8 cellular contexts compared by ENCODE assay signal in genomic region chr15:41417418-41417811, GRCh38. TPM values are rescaled to one million over a fixed set of nuclear protein-coding genes. Genes with fewer than 3 reads are reported as not detected.
DNase-seq lines count a peak whose midpoint lies in the region; ATAC-seq and TF ChIP-seq lines count a peak whose summit lies in the region.

No MANE protein-coding gene starts in this region.

- no peaks in the 10 kb centered on the region for H3K36me3 ChIP-seq in heart left ventricle
- no peaks in the 10 kb centered on the region for H3K36me3 ChIP-seq in rectal smooth muscle tissue (ENCODE audit: control insufficient read depth, insufficient read depth, low read length)

- 1 to 2% (median 1%) methylated on average over 25 to 32 of the region's 32 CpGs for WGBS in heart left ventricle, 4 donors

- intact Hi-C loops in heart left ventricle (cut with DNase I): loop anchor here in 1 of 10 donors (2.0 kb wide), 1 partner anchor 15 kb away; the partner anchor contains the start of gene NDUFAF1

- H3K27ac ChIP-seq in HL-60 (replicated peaks) (peak overlapping the region; percentile 71), heart left ventricle (peak overlapping the region; percentile 25 to 94 (median 85)), rectal smooth muscle tissue (ENCODE audit: low read depth, low read length) (peak overlapping the region; percentile 84)

- H3K4me1 ChIP-seq in heart left ventricle (peaks cover 5 to 38% (median 26%) of the 10 kb centered on the region in 12 donors), rectal smooth muscle tissue (ENCODE audit: control insufficient read depth, insufficient read depth, low read length) (peaks cover 6% of the 10 kb centered on the region)

- TF ChIP-seq CTCF in HL-60 (IDR thresholded peaks at IDR 0.05; ENCODE audit: insufficient read depth, low read length): no peak
- no peak for TF ChIP-seq CTCF in heart left ventricle (IDR thresholded peaks at IDR 0.05)

- peak; percentile 38 for DNase-seq in Daoy (ENCODE audit: low read depth)
- DNase-seq in HL-60 (ENCODE audit: low read depth in 1 of 2, low spot score in 1 of 2): peak; percentile 41 to 50
- peak; percentile 6 to 10 for DNase-seq in activated T-helper 1 cell treated with anti-CD3 and anti-CD28 coated beads, Interleukin-2, amount 50 U/mL, for 16 hours (ENCODE audit: low read depth in 1 of 2, low spot score in 1 of 2)
- DNase-seq in heart left ventricle: peak in 3 of 5 donors; percentile 32 to 50 (median 35)
- no peak for DNase-seq in KG1 (lab: John Stamatoyannopoulos, UW)
- DNase-seq in H4 (ENCODE audit: low spot score): no peak

- no peak for TF ChIP-seq POLR2A in heart left ventricle (IDR thresholded peaks at IDR 0.05)

- peak overlapping the region; percentile 56 for H3K9ac ChIP-seq in rectal smooth muscle tissue (ENCODE audit: low read length)

- no peaks in the 10 kb centered on the region for H3K27me3 ChIP-seq in HL-60 (ENCODE audit: insufficient read depth, poor library complexity, severe bottlenecking)
- H3K27me3 ChIP-seq in heart left ventricle: no peaks in the 10 kb centered on the region
- no peaks in the 10 kb centered on the region for H3K27me3 ChIP-seq in rectal smooth muscle tissue (ENCODE audit: control insufficient read depth, insufficient read depth, low read length)

- ATAC-seq in GM21423 (IDR thresholded peaks at IDR 0.05; ENCODE audit: unreplicated experiment): peak; percentile 44
- ATAC-seq in heart left ventricle: peak in 2 of 4 donors; percentile 17 to 55

- H3K9me3 ChIP-seq in heart left ventricle: no peaks in the 10 kb centered on the region

- H3K4me3 ChIP-seq in HL-60 (replicated peaks; ENCODE audit: insufficient read depth, low read length) (peak overlapping the region; percentile 96), heart left ventricle (peak overlapping the region; percentile 80 to 99 (median 98)), rectal smooth muscle tissue (ENCODE audit: low read length) (peak overlapping the region; percentile 88)

RNA-seq across cellular contexts. Expression of gene RTF1, which starts 0.5 kb away (rescaled TPM):
- total RNA-seq in Daoy (2014; rRNA removed; shearing (Covaris generic)): 16.0 and 17.6 TPM in 2 replicates
- 10 to 100 TPM; 19.1 to 33.3 (median 28.5) TPM for total RNA-seq in heart left ventricle
- polyA plus RNA-seq in heart left ventricle: 10 to 100 TPM; 16.5 to 16.6 TPM
- 9.4 and 15.1 TPM in 2 replicates for total RNA-seq in H4 (2014; rRNA removed; shearing (Covaris generic))

RNA-seq across cellular contexts. Expression of gene NDUFAF1, which starts 15.1 kb away (rescaled TPM):
- total RNA-seq in Daoy (2014; rRNA removed; shearing (Covaris generic)): 40.7 and 42.4 TPM in 2 replicates
- total RNA-seq in heart left ventricle: 10 to 100 TPM; 20.4 to 70.1 (median 41.3) TPM
- 10 to 100 TPM; 54.5 to 58.3 TPM for polyA plus RNA-seq in heart left ventricle
- total RNA-seq in H4 (2014; rRNA removed; shearing (Covaris generic)): 34.9 and 41.0 TPM in 2 replicates

Comparison
In these comparisons a context has a peak if more than half of its experiments do, and no peak if none do; other contexts are left out.
1. DNase-seq: peak in Daoy (single experiment), HL-60 (2 of 2), activated T-helper 1 cell treated with anti-CD3 and anti-CD28 coated beads, Interleukin-2, amount 50 U/mL, for 16 hours (2 of 2) and heart left ventricle (3 of 5); none in KG1 (single experiment) and H4 (single experiment).
2. Peak in every context shown above with its lines, with median percentiles within 50 percentile points of each other: H3K27ac ChIP-seq and H3K4me3 ChIP-seq.